7 cellular contexts compared by ENCODE assay signal in the genomic region with DNA sequence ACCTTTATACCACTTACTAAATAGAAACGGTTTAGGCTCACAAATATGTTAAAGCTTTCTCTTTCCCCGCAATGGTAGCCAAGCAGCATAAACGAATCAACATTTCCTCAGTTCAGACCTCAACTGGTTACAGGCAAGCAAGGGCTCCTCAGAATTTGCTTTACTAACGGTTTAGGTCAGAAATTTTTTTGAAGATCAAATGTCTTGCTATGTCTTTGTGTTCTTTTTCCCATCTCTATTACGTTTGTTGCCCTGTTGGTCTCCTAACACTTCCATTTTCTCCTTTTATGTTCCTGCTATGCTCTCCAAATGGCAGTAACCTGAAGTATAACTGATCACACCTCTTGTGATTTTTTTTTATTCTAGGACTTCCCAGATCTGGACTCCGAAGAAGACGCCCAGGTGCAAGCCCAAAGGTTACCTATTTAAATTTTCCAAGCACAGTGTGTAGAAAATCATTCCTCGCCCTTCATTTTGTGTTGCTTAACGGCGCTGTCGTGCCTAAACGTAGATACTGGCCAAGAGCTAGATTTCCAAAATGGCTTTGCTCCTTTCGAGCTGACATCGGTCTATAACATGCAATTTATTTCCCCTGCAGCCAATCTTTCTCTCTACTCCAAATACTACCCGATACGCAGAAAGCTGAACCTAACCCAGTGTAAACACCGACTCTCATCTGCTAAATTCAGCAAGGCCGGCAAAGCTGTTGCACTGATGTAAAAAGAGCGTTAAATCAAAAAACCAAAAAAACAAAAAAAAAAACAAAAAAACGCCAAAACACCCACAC. TPM values are rescaled to one million over a fixed set of nuclear protein-coding genes. Genes with fewer than 3 reads are reported as not detected.
A peak's percentile ranks its signal among the peaks of the same experiment; 100 is the strongest.
DNase-seq lines count a peak whose midpoint lies in the region; ATAC-seq and TF ChIP-seq lines count a peak whose summit lies in the region.

No MANE protein-coding gene starts in this region.

- no peaks in the 10 kb centered on the region for H3K27me3 ChIP-seq in right lobe of liver

- H3K27ac Mint-ChIP-seq in T-cell (peak overlapping the region; percentile 99 to 100), chondrocyte (ENCODE audit: unreplicated experiment) (peak overlapping the region; percentile 98)

- peak; percentile 27 to 54 (median 33) for ATAC-seq in T-cell (replicated peaks in 1 of 4)
- ATAC-seq in right lobe of liver: peak; percentile 5 to 31 (median 10)

- TF ChIP-seq CTCF in GM10266 (IDR thresholded peaks at IDR 0.05; ENCODE audit: control insufficient read depth, insufficient read depth, low read depth, missing control alignments): no peak
- no peak for TF ChIP-seq CTCF in chondrocyte (IDR thresholded peaks at IDR 0.05)
- TF ChIP-seq CTCF in right lobe of liver (IDR thresholded peaks at IDR 0.05): no peak

- WGBS in right lobe of liver (ENCODE audit: insufficient coverage, low coverage, low lambda C conversion rate, missing lambda C conversion rate): under 1% methylated on average over 20 of the region's 20 CpGs

- H3K9me3 ChIP-seq in right lobe of liver: no peaks in the 10 kb centered on the region

- peak; percentile 38 for DNase-seq in GM10266 (ENCODE audit: extremely low spot score)
- peak; percentile 36 for DNase-seq in HEK293T (ENCODE audit: extremely low spot score)
- peak; percentile 32 for DNase-seq in MV-4-11 (lab: John Stamatoyannopoulos, UW)
- DNase-seq in T-cell: peak in 28 of 34 experiments; percentile 41 to 77 (median 58)
- no peak for DNase-seq in chondrocyte (ENCODE audit: low spot score)
- DNase-seq in right lobe of liver: peak in 1 of 3 donors; percentile 49
- DNase-seq in stimulated activated naive CD4-positive, alpha-beta T cell (lab: John Stamatoyannopoulos, UW): peak in 4 of 6 experiments; percentile 42 to 92 (median 72)

- H3K36me3 ChIP-seq in right lobe of liver: no peaks in the 10 kb centered on the region

- H3K4me3 ChIP-seq in right lobe of liver: peak overlapping the region; percentile 51 to 87 (median 83)

- intact Hi-C loops in right lobe of liver (cut with DNase I): no loop called here

- H3K9me3 Mint-ChIP-seq in T-cell: no peaks in the 10 kb centered on the region
- no peaks in the 10 kb centered on the region for H3K9me3 Mint-ChIP-seq in chondrocyte (ENCODE audit: low read depth)

- H3K27ac ChIP-seq in right lobe of liver: peak overlapping the region; percentile 51 to 92 (median 85)

- H3K4me1 Mint-ChIP-seq in T-cell (peaks cover 60 to 65% (median 63%) of the 10 kb centered on the region in 3 donors), chondrocyte (ENCODE audit: low read depth) (peaks cover 39% of the 10 kb centered on the region)

- H3K4me3 Mint-ChIP-seq in T-cell (peak overlapping the region; percentile 91 to 96 (median 94)), chondrocyte (ENCODE audit: unreplicated experiment) (peak overlapping the region; percentile 87)

- POLR2A ChIA-PET in HEK293T (lab: Yijun Ruan, JAX): interaction anchor here (0.6 to 1.7 kb wide), 3 partner anchors 9 to 36 kb away, joined by 3 read pairs; no protein-coding TSS in a partner anchor
- POLR2A ChIA-PET in T-cell (lab: Charles Lee): interaction anchor here (0.6 to 3.6 kb wide), 2 partner anchors 84 to 1186 kb away, joined by 3 to 17 read pairs; no protein-coding TSS in a partner anchor

- H3K27me3 Mint-ChIP-seq in T-cell: no peaks in the 10 kb centered on the region
- no peaks in the 10 kb centered on the region for H3K27me3 Mint-ChIP-seq in chondrocyte (ENCODE audit: low read depth)

- H3K36me3 Mint-ChIP-seq in T-cell (peaks cover 6% of the 10 kb centered on the region), chondrocyte (ENCODE audit: low read depth) (peaks cover 7% of the 10 kb centered on the region)

- H3K4me1 ChIP-seq in right lobe of liver: peaks cover 0 to 17% (median 3%) of the 10 kb centered on the region in 4 donors

- CTCF ChIA-PET in HEK293T (lab: Yijun Ruan, JAX): interaction anchor here (1.1 kb wide), 2 partner anchors 215 to 217 kb away, joined by 4 to 5 read pairs; no protein-coding TSS in a partner anchor
- CTCF ChIA-PET in T-cell (lab: Charles Lee): interaction anchor here (0.5 to 4.5 kb wide), 7 partner anchors 10 to 328 kb away, joined by 3 to 30 read pairs (median 7); no protein-coding TSS in a partner anchor

- TF ChIP-seq POLR2A in right lobe of liver (IDR thresholded peaks at IDR 0.05): no peak

TF ChIP-seq in HEK293T, 16 proteins besides CTCF, POLR2A, EP300 and RAD21:
- TF ChIP-seq, protein P1, sequence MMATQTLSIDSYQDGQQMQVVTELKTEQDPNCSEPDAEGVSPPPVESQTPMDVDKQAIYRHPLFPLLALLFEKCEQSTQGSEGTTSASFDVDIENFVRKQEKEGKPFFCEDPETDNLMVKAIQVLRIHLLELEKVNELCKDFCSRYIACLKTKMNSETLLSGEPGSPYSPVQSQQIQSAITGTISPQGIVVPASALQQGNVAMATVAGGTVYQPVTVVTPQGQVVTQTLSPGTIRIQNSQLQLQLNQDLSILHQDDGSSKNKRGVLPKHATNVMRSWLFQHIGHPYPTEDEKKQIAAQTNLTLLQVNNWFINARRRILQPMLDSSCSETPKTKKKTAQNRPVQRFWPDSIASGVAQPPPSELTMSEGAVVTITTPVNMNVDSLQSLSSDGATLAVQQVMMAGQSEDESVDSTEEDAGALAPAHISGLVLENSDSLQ (IDR thresholded peaks at IDR 0.05): peak; percentile 57
- 0 out of 2 replicates have a peak, but pooled peaks have one; percentile 28 for TF ChIP-seq L3MBTL2 (conservative IDR thresholded peaks at IDR 0.05)
- peak; percentile 58; the same call in 1 of the 2 replicates for TF ChIP-seq ZNF384 (IDR thresholded peaks at IDR 0.05)
- no peak for TF ChIP-seq TARDBP (IDR thresholded peaks at IDR 0.05)

RNA-seq across cellular contexts. Expression of a gene that starts 0.7 kb away (rescaled TPM):
- 10 to 100 TPM; 16.8 to 49.6 (median 42.5) TPM for total RNA-seq in T-cell
- total RNA-seq in chondrocyte: 18.5 to 28.6 TPM (median 18.7 TPM) in 3 replicates
- 10 to 100 TPM in 2 of 6 experiments, 1 to 10 TPM in 4; 5.8 to 15.3 (median 8.3) TPM for total RNA-seq in right lobe of liver

RNA-seq across cellular contexts. Expression of a gene that starts 41.7 kb away (rescaled TPM):
- total RNA-seq in T-cell (10 to 100 TPM; 27.9 to 34.8 (median 31.4) TPM), chondrocyte (9.9 to 14.1 TPM (median 11.1 TPM) in 3 replicates), right lobe of liver (1 to 10 TPM; 4.3 to 7.6 (median 6.9) TPM)
